16 cellular contexts compared by ENCODE assay signal in genomic region chr18:61860302-61860701, GRCh38. TPM values are rescaled to one million over a fixed set of nuclear protein-coding genes. Genes with fewer than 3 reads are reported as not detected.
A peak's percentile ranks its signal among the peaks of the same experiment; 100 is the strongest.
DNase-seq lines count a peak whose midpoint lies in the region; ATAC-seq and TF ChIP-seq lines count a peak whose summit lies in the region.
"Had no signal": no experiment of that assay in that cellular context is flagged by ENCODE, and none has a peak within 500 bp of the region (broad histone marks: within the 10 kb centered on the region; RNA-seq: fewer than 3 reads in every experiment).

No MANE protein-coding gene starts in this region.

- DNase-seq in HFFc6, result peak; percentile 14
- DNase-seq in choroid plexus epithelial cell (ENCODE audit: low read depth), result peak; percentile 35
- peak; percentile 42 for DNase-seq in iris pigment epithelial cell (ENCODE audit: low read depth)
- peak; percentile 27 to 61 for DNase-seq in trophoblast cell
- DNase-seq in activated CD4-positive, alpha-beta T cell treated with anti-CD3 and anti-CD28 coated beads, Interleukin-2, amount 50 U/mL, for 48 hours, result no peak
- DNase-seq in NCI-H510A treated with DMSO at 0.1 percent for 48 hours (lab: John Stamatoyannopoulos, UW), result no peak
- DNase-seq in H4 (ENCODE audit: low spot score), result no peak
- DNase-seq: BE2C; CD4-positive, alpha-beta memory T cell; DMS153; DMS79 treated with DMSO at 0.1 percent for 48 hours; H9 had no signal

- peaks cover 66% of the 10 kb centered on the region for H3K4me1 Mint-ChIP-seq in HFFc6 (ENCODE audit: low read depth)
- H3K4me1 Mint-ChIP-seq: CD4-positive, alpha-beta memory T cell; GM23338 had no signal

- WGBS in trophoblast cell (ENCODE audit: extremely low coverage, insufficient coverage, insufficient read length), result no CpG with 5 or more reads among the region's 6 CpGs

- no peak overlapping the region for H4K12ac ChIP-seq in trophoblast cell (ENCODE audit: low read depth, low read length)

- no peak overlapping the region for H3K27ac ChIP-seq in trophoblast cell (ENCODE audit: low read depth, low read length)
- H3K27ac ChIP-seq: C4-2B had no signal

- no peak overlapping the region for H2BK12ac ChIP-seq in trophoblast cell (ENCODE audit: low read length)

- H4K91ac ChIP-seq in trophoblast cell (ENCODE audit: low read depth, low read length), result no peak overlapping the region

- no peaks in the 10 kb centered on the region for H3K9me3 Mint-ChIP-seq in HFFc6
- H3K9me3 Mint-ChIP-seq: CD4-positive, alpha-beta memory T cell; GM23338; H9 had no signal

- H3K18ac ChIP-seq in trophoblast cell (ENCODE audit: low read length), result no peak overlapping the region

- no peak overlapping the region for H2AFZ ChIP-seq in trophoblast cell (ENCODE audit: insufficient read depth, low read length, poor library complexity)
- H2AFZ ChIP-seq: GM23338 had no signal

- no peak overlapping the region for H2BK120ac ChIP-seq in trophoblast cell (ENCODE audit: insufficient read depth, low read length, poor library complexity)

- no peaks in the 10 kb centered on the region for H3K36me3 ChIP-seq in trophoblast cell (ENCODE audit: control insufficient read depth in 1 of 2, insufficient read depth in 2 of 2, low read length in 2 of 2)
- H3K36me3 ChIP-seq: BE2C had no signal

- no peak overlapping the region for H2AK5ac ChIP-seq in trophoblast cell (ENCODE audit: low read length)

- H3K23ac ChIP-seq in trophoblast cell (ENCODE audit: low read length), result no peak overlapping the region

- TF ChIP-seq CTCF in HFFc6 (IDR thresholded peaks at IDR 0.05), result no peak
- TF ChIP-seq CTCF in choroid plexus epithelial cell (conservative IDR thresholded peaks at IDR 0.05; ENCODE audit: low read depth, low read length), result no peak

- H4K8ac ChIP-seq in trophoblast cell (ENCODE audit: low read depth, low read length), result no peak overlapping the region

- peaks cover 2% of the 10 kb centered on the region for H3K9me3 ChIP-seq in trophoblast cell (ENCODE audit: insufficient read depth, low read depth, low read length)
- H3K9me3 ChIP-seq: BE2C had no signal

- peaks cover 19% of the 10 kb centered on the region for H3K36me3 Mint-ChIP-seq in HFFc6 (ENCODE audit: low read depth)
- H3K36me3 Mint-ChIP-seq: CD4-positive, alpha-beta memory T cell had no signal

- no peaks in the 10 kb centered on the region for H3K4me1 ChIP-seq in trophoblast cell (ENCODE audit: control insufficient read depth in 1 of 2, insufficient read depth in 2 of 2, low read length in 2 of 2)
- H3K4me1 ChIP-seq: BE2C had no signal

- peaks cover 1% of the 10 kb centered on the region for H3K79me2 ChIP-seq in trophoblast cell (ENCODE audit: control insufficient read depth, insufficient read depth, low read length, poor library complexity)

- no peak overlapping the region for H3K14ac ChIP-seq in trophoblast cell (ENCODE audit: low read length)

- no peak overlapping the region for H2BK5ac ChIP-seq in trophoblast cell (ENCODE audit: low read depth, low read length, poor library complexity)

- H3K4ac ChIP-seq in trophoblast cell (ENCODE audit: low read depth, low read length), result no peak overlapping the region

- H3K27me3 Mint-ChIP-seq in HFFc6 (ENCODE audit: insufficient read depth), result no peaks in the 10 kb centered on the region; the same call in 1 of the 2 replicates

- H3K4me3 ChIP-seq in choroid plexus epithelial cell (ENCODE audit: low read depth, low read length) (no peak overlapping the region), trophoblast cell (ENCODE audit: low read depth, low read length) (no peak overlapping the region)
- H3K4me3 ChIP-seq: GM23338 had no signal

- H3K27ac Mint-ChIP-seq in HFFc6, result peak overlapping the region; percentile 49
- H3K27ac Mint-ChIP-seq: CD4-positive, alpha-beta memory T cell; GM23338; H9 had no signal

- H3K79me1 ChIP-seq in trophoblast cell (ENCODE audit: low read length), result no peaks in the 10 kb centered on the region

- no peak overlapping the region for H3K4me2 ChIP-seq in trophoblast cell (ENCODE audit: low read length)
- H3K4me2 ChIP-seq: GM23338 had no signal

- no peaks in the 10 kb centered on the region for H3K27me3 ChIP-seq in trophoblast cell (ENCODE audit: insufficient read depth, low read length)
- H3K27me3 ChIP-seq: BE2C had no signal

- H3K4me3 Mint-ChIP-seq in HFFc6, result no peak overlapping the region
- H3K4me3 Mint-ChIP-seq: CD4-positive, alpha-beta memory T cell; GM23338; H9 had no signal

- ATAC-seq in HG03196 (IDR thresholded peaks at IDR 0.05; ENCODE audit: unreplicated experiment), result no peak
- ATAC-seq: GM23338, HepG2 had no signal

- H3K9ac ChIP-seq in trophoblast cell (ENCODE audit: low read length), result no peak overlapping the region

RNA-seq across cellular contexts. Expression of gene RNF152, which starts 32.5 kb away (rescaled TPM):
- total RNA-seq in HFFc6 (2021; fragmentation: NEBNext Ultra II Directional; extraction: Animal tissue kit (Norgen Biotek cat#: 25700)), result 10 to 100 TPM; 44.3 to 68.4 (median 50.2) TPM
- 4.0 and 4.4 TPM in 2 replicates for polyA plus RNA-seq in trophoblast cell (2013)
- 4.7 and 4.8 TPM in 2 replicates for total RNA-seq in H4 (2014; rRNA removed; shearing (Covaris generic))
- total RNA-seq: HepG2 had no signal
- polyA plus RNA-seq: CD4-positive, alpha-beta memory T cell had no signal

Comparison
In these comparisons a context has a peak if more than half of its experiments do, and no peak if none do; other contexts are left out.
1. DNase-seq: peak in HFFc6 (single experiment), choroid plexus epithelial cell (single experiment), iris pigment epithelial cell (single experiment) and trophoblast cell (2 of 2); none in activated CD4-positive, alpha-beta T cell treated with anti-CD3 and anti-CD28 coated beads, Interleukin-2, amount 50 U/mL, for 48 hours (0 of 2), NCI-H510A treated with DMSO at 0.1 percent for 48 hours (single experiment) and H4 (single experiment).